In the genomic region with DNA sequence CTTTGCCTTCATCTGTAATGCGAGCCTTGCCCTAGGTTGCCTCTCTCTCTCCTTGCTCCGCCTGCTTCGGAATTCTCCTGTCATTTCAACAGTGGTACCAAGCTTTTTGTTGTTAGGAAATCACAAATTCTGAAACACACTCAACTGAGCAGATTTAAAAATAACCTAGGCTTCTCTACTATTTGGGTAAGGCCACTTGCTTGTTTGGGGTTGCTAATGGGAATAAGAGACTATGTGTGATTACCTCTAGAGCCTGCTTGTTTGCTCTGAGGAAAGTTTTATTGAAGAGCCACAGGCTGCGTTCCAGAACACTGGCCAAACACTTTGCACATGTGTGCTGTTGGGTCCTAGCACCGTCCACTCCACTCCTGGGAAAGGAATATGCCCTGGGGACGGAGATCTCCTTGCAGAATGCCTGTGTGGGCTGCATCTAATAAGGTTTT, we compare ENCODE assay signal across 10 cellular contexts.
DNase-seq lines count a peak whose midpoint lies in the region; ATAC-seq and TF ChIP-seq lines count a peak whose summit lies in the region.
"Had no signal": no experiment of that assay in that cellular context is flagged by ENCODE, and none has a peak within 500 bp of the region (broad histone marks: within the 10 kb centered on the region; RNA-seq: fewer than 3 reads in every experiment).

No MANE protein-coding gene starts in this region.

- peak overlapping the region; percentile 14 for H3K9ac ChIP-seq in rectal smooth muscle tissue (ENCODE audit: low read length)
- H3K9ac ChIP-seq: parathyroid adenoma had no signal

- peak overlapping the region; percentile 94 for H3K27ac ChIP-seq in rectal smooth muscle tissue (ENCODE audit: low read depth, low read length)
- H3K27ac ChIP-seq: parathyroid adenoma had no signal

- no peaks in the 10 kb centered on the region for H3K36me3 Mint-ChIP-seq in T-helper 17 cell (ENCODE audit: low read depth)

- no peaks in the 10 kb centered on the region for H3K27me3 Mint-ChIP-seq in T-helper 17 cell

- DNase-seq in EH (ENCODE audit: low read depth) (peak; percentile 79), T-helper 17 cell (no peak), glomerular visceral epithelial cell (ENCODE audit: extremely low spot score) (peak; percentile 34), putamen (ENCODE audit: low spot score) (no peak), BE2C (no peak), GDM1 (lab: John Stamatoyannopoulos, UW) (no peak)
- DNase-seq: effector CD4-positive, alpha-beta T cell had no signal

- H3K27me3 ChIP-seq in rectal smooth muscle tissue (ENCODE audit: control insufficient read depth, insufficient read depth, low read length), result no peaks in the 10 kb centered on the region
- H3K27me3 ChIP-seq in BE2C, result no peaks in the 10 kb centered on the region

- H3K27ac Mint-ChIP-seq in T-helper 17 cell, result peak overlapping the region; percentile 95

- no peaks in the 10 kb centered on the region for H3K36me3 ChIP-seq in rectal smooth muscle tissue (ENCODE audit: control insufficient read depth, insufficient read depth, low read length)
- no peaks in the 10 kb centered on the region for H3K36me3 ChIP-seq in BE2C

- H3K4me3 ChIP-seq in rectal smooth muscle tissue (ENCODE audit: low read length) (peak overlapping the region; percentile 33), BE2C (ENCODE audit: low read depth, low read length) (no peak overlapping the region)

- H3K4me1 ChIP-seq in rectal smooth muscle tissue (ENCODE audit: control insufficient read depth, insufficient read depth, low read length) (peaks cover 26% of the 10 kb centered on the region), BE2C (no peaks in the 10 kb centered on the region; the same call in 1 of the 2 replicates)
- H3K4me1 ChIP-seq: parathyroid adenoma had no signal

- H3K4me3 Mint-ChIP-seq in T-helper 17 cell, result peak overlapping the region; percentile 45

- TF ChIP-seq CTCF in BE2C (IDR thresholded peaks at IDR 0.05; ENCODE audit: low read depth, low read length), result no peak

- H3K9me3 ChIP-seq in T-helper 17 cell (ENCODE audit: control insufficient read depth, low read length, poor library complexity, severe bottlenecking) (no peaks in the 10 kb centered on the region), BE2C (no peaks in the 10 kb centered on the region)

- H3K4me1 Mint-ChIP-seq in T-helper 17 cell, result peaks cover 26% of the 10 kb centered on the region

- ATAC-seq in T-helper 17 cell, result no peak
- ATAC-seq in HG03432 (IDR thresholded peaks at IDR 0.05; ENCODE audit: unreplicated experiment), result no peak

Comparison
In these comparisons a context has a peak if more than half of its experiments do, and no peak if none do; other contexts are left out.
1. DNase-seq: peak in EH (single experiment) and glomerular visceral epithelial cell (single experiment); none in T-helper 17 cell (0 of 3), putamen (single experiment), BE2C (single experiment) and GDM1 (single experiment).